37 cellular contexts compared by ENCODE assay signal in the genomic region with DNA sequence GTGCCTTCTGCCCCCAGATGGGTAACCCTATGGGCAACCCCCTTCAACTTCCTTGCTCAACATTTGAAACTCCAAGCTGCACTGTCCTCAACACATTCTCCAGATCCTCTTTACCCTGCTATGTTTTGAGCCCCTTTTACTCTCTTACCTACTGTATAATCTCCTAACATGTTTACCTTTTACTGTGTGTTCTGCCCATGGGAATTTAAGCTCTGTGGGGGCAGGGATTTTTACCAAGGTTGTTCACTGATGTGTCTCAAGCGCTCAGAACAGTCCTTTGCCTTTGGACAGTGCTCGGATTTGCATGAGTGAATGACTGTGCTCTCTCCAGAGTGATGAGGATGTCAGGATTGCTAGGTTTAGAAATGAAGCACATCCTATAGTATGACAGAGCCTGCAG. TPM values are rescaled to one million over a fixed set of nuclear protein-coding genes. Genes with fewer than 3 reads are reported as not detected.
"Had no signal": no experiment of that assay in that cellular context is flagged by ENCODE, and none has a peak within 500 bp of the region (broad histone marks: within the 10 kb centered on the region; RNA-seq: fewer than 3 reads in every experiment).

No MANE protein-coding gene starts in this region.

- H3K27ac ChIP-seq: brain microvascular endothelial cell, cardiac muscle cell, PC-9, RWPE1, WERI-Rb-1 had no signal

- H3K4me2 ChIP-seq: PC-9 had no signal

- H3K27ac Mint-ChIP-seq: activated CD4-positive, alpha-beta memory T cell treated with anti-CD3 and anti-CD28 coated beads, Interleukin-2, amount 10 ng/mL, durations not matched to agents 7 days and 5 days; activated CD8-positive, alpha-beta memory T cell treated with anti-CD3 and anti-CD28 coated beads, Interleukin-2, amount 10 ng/mL, durations not matched to agents 7 days and 5 days; activated naive CD8-positive, alpha-beta T cell treated with anti-CD3 and anti-CD28 coated beads for 36 hours had no signal

- H3K4me3 ChIP-seq: cardiac muscle cell, PC-9 had no signal

- H3K27me3 Mint-ChIP-seq: activated CD8-positive, alpha-beta memory T cell treated with anti-CD3 and anti-CD28 coated beads, Interleukin-2, amount 10 ng/mL, durations not matched to agents 7 days and 5 days had no signal

- H3K36me3 ChIP-seq: cardiac muscle cell, WERI-Rb-1 had no signal

- H3K9me3 Mint-ChIP-seq: activated CD4-positive, alpha-beta memory T cell treated with anti-CD3 and anti-CD28 coated beads, Interleukin-2, amount 10 ng/mL, durations not matched to agents 7 days and 5 days; activated naive CD8-positive, alpha-beta T cell treated with anti-CD3 and anti-CD28 coated beads for 36 hours had no signal

- H2AFZ ChIP-seq: PC-9 had no signal

- H3K4me3 Mint-ChIP-seq: activated CD4-positive, alpha-beta memory T cell treated with anti-CD3 and anti-CD28 coated beads, Interleukin-2, amount 10 ng/mL, durations not matched to agents 7 days and 5 days; activated CD8-positive, alpha-beta memory T cell treated with anti-CD3 and anti-CD28 coated beads, Interleukin-2, amount 10 ng/mL, durations not matched to agents 7 days and 5 days; activated naive CD8-positive, alpha-beta T cell treated with anti-CD3 and anti-CD28 coated beads for 36 hours; central memory CD8-positive, alpha-beta T cell had no signal

- H3K27me3 ChIP-seq: brain microvascular endothelial cell, cardiac muscle cell had no signal

- H3K36me3 Mint-ChIP-seq: activated CD8-positive, alpha-beta memory T cell treated with anti-CD3 and anti-CD28 coated beads, Interleukin-2, amount 10 ng/mL, durations not matched to agents 7 days and 5 days; activated naive CD8-positive, alpha-beta T cell treated with anti-CD3 and anti-CD28 coated beads for 36 hours had no signal

- H3K4me1 Mint-ChIP-seq: activated CD4-positive, alpha-beta memory T cell treated with anti-CD3 and anti-CD28 coated beads, Interleukin-2, amount 10 ng/mL, durations not matched to agents 7 days and 5 days; activated CD8-positive, alpha-beta memory T cell treated with anti-CD3 and anti-CD28 coated beads, Interleukin-2, amount 10 ng/mL, durations not matched to agents 7 days and 5 days; activated naive CD8-positive, alpha-beta T cell treated with anti-CD3 and anti-CD28 coated beads for 36 hours; central memory CD8-positive, alpha-beta T cell had no signal

- DNase-seq: activated CD4-positive, alpha-beta memory T cell treated with anti-CD3 and anti-CD28 coated beads, Interleukin-2, amount 10 ng/mL, durations not matched to agents 7 days and 5 days; activated CD4-positive, alpha-beta T cell treated with anti-CD3 and anti-CD28 coated beads for 1 hour; activated CD4-positive, alpha-beta T cell treated with anti-CD3 and anti-CD28 coated beads for 48 hours; activated CD4-positive, CD25-positive, alpha-beta regulatory T cell; activated CD8-positive, alpha-beta memory T cell treated with anti-CD3 and anti-CD28 coated beads for 24 hours; activated CD8-positive, alpha-beta memory T cell treated with anti-CD3 and anti-CD28 coated beads, Interleukin-2, amount 10 ng/mL, durations not matched to agents 7 days and 5 days; activated CD8-positive, alpha-beta memory T cell treated with anti-CD3 and anti-CD28 coated beads, Interleukin-2, amount 50 U/mL, for 48 hours; activated effector memory CD4-positive, alpha-beta T cell treated with anti-CD3 and anti-CD28 coated beads, Interleukin-2, amount 50 U/mL, for 16 hours; activated naive CD4-positive, alpha-beta T cell; activated naive CD4-positive, alpha-beta T cell treated with anti-CD3 and anti-CD28 coated beads, Interleukin-2, amount 50 U/mL, for 16 hours; activated naive CD8-positive, alpha-beta T cell treated with anti-CD3 and anti-CD28 coated beads for 36 hours; activated T-cell treated with anti-CD3 and anti-CD28 coated beads, Interleukin-2, amount 50 U/mL, for 48 hours; amniotic stem cell; aorta; brain microvascular endothelial cell; KG1; NCI-H1092 treated with DMSO at 0.1 percent for 48 hours; NCI-H1417; NCI-H146; NCI-H187; NCI-H2029 treated with DMSO at 0.1 percent for 48 hours; NCI-H2107; NCI-H2171; NCI-H510A; NCI-H526; NCI-H748 treated with DMSO at 0.1 percent for 48 hours; NK-92 treated with Interleukin-12 subunit alpha and Interleukin-12 subunit beta, amount 100 ng/mL, for 24 hours; PC-9; SIG-M5; T-helper 1 cell; T-helper 2 cell; T1000; WERI-Rb-1 had no signal

- FAIRE-seq: RCC 7860 had no signal

RNA-seq across cellular contexts. Expression of gene SORBS2, which starts 53.2 kb away (rescaled TPM):
- total RNA-seq: activated CD4-positive, alpha-beta memory T cell treated with anti-CD3 and anti-CD28 coated beads, Interleukin-2, amount 10 ng/mL, durations not matched to agents 7 days and 5 days; activated CD8-positive, alpha-beta memory T cell treated with anti-CD3 and anti-CD28 coated beads, Interleukin-2, amount 10 ng/mL, durations not matched to agents 7 days and 5 days; activated naive CD8-positive, alpha-beta T cell treated with anti-CD3 and anti-CD28 coated beads for 36 hours had no signal
